In the genomic region with DNA sequence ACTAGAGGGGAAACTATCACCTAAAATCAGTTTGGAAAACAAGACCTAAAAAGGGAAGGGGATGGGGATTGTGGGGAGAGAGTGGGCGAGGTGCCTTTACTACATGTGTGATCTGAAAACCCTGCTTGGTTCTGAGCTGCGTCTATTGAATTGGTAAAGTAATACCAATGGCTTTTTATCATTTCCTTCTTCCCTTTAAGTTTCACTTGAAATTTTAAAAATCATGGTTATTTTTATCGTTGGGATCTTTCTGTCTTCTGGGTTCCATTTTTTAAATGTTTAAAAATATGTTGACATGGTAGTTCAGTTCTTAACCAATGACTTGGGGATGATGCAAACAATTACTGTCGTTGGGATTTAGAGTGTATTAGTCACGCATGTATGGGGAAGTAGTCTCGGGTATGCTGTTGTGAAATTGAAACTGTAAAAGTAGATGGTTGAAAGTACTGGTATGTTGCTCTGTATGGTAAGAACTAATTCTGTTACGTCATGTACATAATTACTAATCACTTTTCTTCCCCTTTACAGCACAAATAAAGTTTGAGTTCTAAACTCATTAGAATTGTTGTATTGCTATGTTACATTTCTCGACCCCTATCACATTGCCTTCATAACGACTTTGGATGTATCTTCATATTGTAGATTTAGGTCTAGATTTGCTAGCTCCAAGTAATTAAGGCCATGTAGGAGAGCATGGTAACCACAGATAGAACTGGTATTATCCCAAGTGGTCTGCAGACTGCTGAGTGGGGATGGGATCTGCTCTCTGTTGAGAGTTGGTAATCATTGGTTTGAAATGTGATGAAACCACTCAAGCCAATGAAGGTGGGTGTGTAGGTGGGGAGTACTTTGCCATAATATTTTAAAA, we compare ENCODE assay signal across 8 cellular contexts. TPM values are rescaled to one million over a fixed set of nuclear protein-coding genes. Genes with fewer than 3 reads are reported as not detected.
DNase-seq lines count a peak whose midpoint lies in the region; ATAC-seq and TF ChIP-seq lines count a peak whose summit lies in the region.

No MANE protein-coding gene starts in this region.

- H3K4me1 ChIP-seq in A673 (ENCODE audit: insufficient read depth, low read length, poor library complexity, severe bottlenecking) (peaks cover 77% of the 10 kb centered on the region), suprapubic skin (peaks cover 47% of the 10 kb centered on the region)

- CTCF ChIA-PET in A673 (lab: Charles Lee): interaction anchor here (0.6 to 1.0 kb wide), 2 partner anchors 79 to 100 kb away, joined by 3 read pairs; no protein-coding TSS in a partner anchor

- peaks cover 41% of the 10 kb centered on the region for H3K36me3 Mint-ChIP-seq in brain

- intact Hi-C loops in A673 (cut with micrococcal nuclease; ENCODE audit: unreplicated experiment): no loop called here

- peak; percentile 6 to 25 for TF ChIP-seq POLR2A in suprapubic skin (IDR thresholded peaks at IDR 0.05)

- DNase-seq in A673 (ENCODE audit: low spot score) (peak; percentile 84), OCI-M1 (lab: John Stamatoyannopoulos, UW) (peak; percentile 92), left lobe of liver (ENCODE audit: low spot score) (peak; percentile 43), suprapubic skin (ENCODE audit: low spot score in 2 of 2) (peak; percentile 36 to 70), middle frontal gyrus (ENCODE audit: extremely low spot score, low spot score) (no peak), NCI-H1694 treated with DMSO at 0.1 percent for 48 hours (lab: John Stamatoyannopoulos, UW) (no peak)

- H3K4me3 Mint-ChIP-seq in brain: peak overlapping the region; percentile 79 to 94 (median 85)

- peaks cover 0 to 13% (median 3%) of the 10 kb centered on the region in 5 experiments for H3K9me3 Mint-ChIP-seq in brain

- no TSS peak for BruUV-seq in A673 (replicated peaks; lab: Mats Ljungman, UMichigan)

- WGBS in suprapubic skin: 1% methylated on average over 9 of the region's 9 CpGs

- peak overlapping the region; percentile 8 to 99 (median 85) for H3K27ac Mint-ChIP-seq in brain

- ATAC-seq in GM18858 (IDR thresholded peaks at IDR 0.05; ENCODE audit: unreplicated experiment) (peak; percentile 19), left lobe of liver (no peak)

- peak overlapping the region; percentile 66 for H3K4me3 ChIP-seq in A673 (ENCODE audit: low read depth, low read length, poor library complexity, severe bottlenecking)
- H3K4me3 ChIP-seq in suprapubic skin: peak overlapping the region; percentile 91

- H3K4me1 Mint-ChIP-seq in brain: peaks cover 96% of the 10 kb centered on the region

- peaks cover 3% of the 10 kb centered on the region for H3K27me3 Mint-ChIP-seq in brain

- H3K27me3 ChIP-seq in A673 (replicated peaks; ENCODE audit: insufficient read depth, low read depth, low read length, poor library complexity) (no peaks in the 10 kb centered on the region), suprapubic skin (no peaks in the 10 kb centered on the region)

- H3K36me3 ChIP-seq in A673 (ENCODE audit: insufficient read depth, low read length, poor library complexity, severe bottlenecking) (peaks cover 36% of the 10 kb centered on the region), suprapubic skin (peaks cover 11% of the 10 kb centered on the region)

- H3K27ac ChIP-seq in A673 (ENCODE audit: low read depth, low read length, poor library complexity, severe bottlenecking): peak overlapping the region; percentile 100
- peak overlapping the region; percentile 98 for H3K27ac ChIP-seq in suprapubic skin

- no peak for TF ChIP-seq EP300 in suprapubic skin (IDR thresholded peaks at IDR 0.05)

- H3K9me3 ChIP-seq in A673 (ENCODE audit: low read depth, low read length, poor library complexity, severe bottlenecking) (no peaks in the 10 kb centered on the region), suprapubic skin (no peaks in the 10 kb centered on the region)

- POLR2A ChIA-PET in A673 (lab: Charles Lee; ENCODE audit: low non-redundant PET): interaction anchor here (0.7 kb wide), 1 partner anchor 66 kb away, joined by 3 read pairs; no protein-coding TSS in a partner anchor

- TF ChIP-seq CTCF in A673 (conservative IDR thresholded peaks at IDR 0.05; ENCODE audit: low read depth, low read length): no peak
- TF ChIP-seq CTCF in brain (conservative IDR thresholded peaks at IDR 0.05): no peak
- TF ChIP-seq CTCF in suprapubic skin (IDR thresholded peaks at IDR 0.05): no peak

RNA-seq across cellular contexts. Expression of a gene that starts 3.6 kb away (rescaled TPM):
- total RNA-seq in A673 (2021) (196 and 211 TPM in 2 replicates), left lobe of liver (766 TPM), suprapubic skin (1,000 to 10,000 TPM in 1 of 4 donors, 100 to 1,000 TPM in 3; 336 to 2,041 (median 481) TPM)
- 3.8 TPM for polyA plus RNA-seq in brain (ENCODE audit: insufficient read depth, low read depth, low replicate concordance)

RNA-seq across cellular contexts. Expression of a gene that starts 39.8 kb away (rescaled TPM):
- total RNA-seq in A673 (2021): 43.2 and 51.1 TPM in 2 replicates
- polyA plus RNA-seq in brain (ENCODE audit: insufficient read depth, low read depth, low replicate concordance): 20.3 TPM
- 9.3 TPM for total RNA-seq in left lobe of liver
- 100 to 1,000 TPM in 1 of 4 donors, 10 to 100 TPM in 3; 56.2 to 107 (median 81.5) TPM for total RNA-seq in suprapubic skin

RNA-seq across cellular contexts. Expression of a gene that starts 43.8 kb away (rescaled TPM):
- total RNA-seq in A673 (2021) (5.3 and 7.4 TPM in 2 replicates), left lobe of liver (14.5 TPM), suprapubic skin (1 to 10 TPM; 3.9 to 6.2 (median 4.7) TPM)
- polyA plus RNA-seq in brain (ENCODE audit: insufficient read depth, low read depth, low replicate concordance): 4.0 TPM

Comparison
In these comparisons a context has a peak if more than half of its experiments do, and no peak if none do; other contexts are left out.
1. DNase-seq: peak in A673 (single experiment), OCI-M1 (single experiment), left lobe of liver (single experiment) and suprapubic skin (2 of 2); none in middle frontal gyrus (single experiment) and NCI-H1694 treated with DMSO at 0.1 percent for 48 hours (single experiment).